In the genomic region with DNA sequence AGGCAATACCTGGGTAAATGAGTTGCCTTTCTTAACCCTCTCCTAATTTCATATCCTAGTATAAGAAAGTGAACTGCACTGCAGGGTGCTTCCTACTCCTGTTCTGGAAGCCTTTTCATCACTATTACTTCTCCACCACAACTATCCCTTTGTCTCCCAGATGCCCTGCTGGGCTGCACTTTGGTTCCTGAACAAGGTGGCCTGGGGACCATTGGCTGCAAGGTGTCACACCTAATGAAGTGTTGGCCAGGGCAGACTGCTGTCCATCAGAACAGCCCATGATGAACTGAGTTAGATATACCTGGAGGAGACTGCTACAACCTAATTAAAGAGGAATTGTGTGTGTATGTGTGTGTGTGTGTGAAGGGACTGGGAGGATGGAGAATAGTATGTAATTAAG, we compare ENCODE assay signal across 15 cellular contexts. TPM values are rescaled to one million over a fixed set of nuclear protein-coding genes. Genes with fewer than 3 reads are reported as not detected.
A peak's percentile ranks its signal among the peaks of the same experiment; 100 is the strongest.
DNase-seq lines count a peak whose midpoint lies in the region; TF ChIP-seq lines count a peak whose summit lies in the region.
"Had no signal": no experiment of that assay in that cellular context is flagged by ENCODE, and none has a peak within 500 bp of the region (broad histone marks: within the 10 kb centered on the region; RNA-seq: fewer than 3 reads in every experiment).

No MANE protein-coding gene starts in this region.

- no peak overlapping the region for H3K4me2 ChIP-seq in hepatocyte
- H3K4me2 ChIP-seq: BLaER1 treated with 17β-estradiol and CSF1 and Interleukin-3, amounts not matched to agents 10 nM and 100 nM had no signal

- no peaks in the 10 kb centered on the region for H3K9me3 ChIP-seq in hepatocyte (ENCODE audit: low read depth)
- H3K9me3 ChIP-seq: BLaER1 treated with 17β-estradiol and CSF1 and Interleukin-3, amounts not matched to agents 10 nM and 100 nM had no signal

- H3K27ac ChIP-seq in hepatocyte = no peak overlapping the region
- H3K27ac ChIP-seq: BLaER1 treated with 17β-estradiol and CSF1 and Interleukin-3, amounts not matched to agents 10 nM and 100 nM had no signal

- no peak for TF ChIP-seq CTCF in glutamatergic neuron (IDR thresholded peaks at IDR 0.05; ENCODE audit: partially characterized antibody, unreplicated experiment)
- TF ChIP-seq CTCF in endothelial cell (IDR thresholded peaks at IDR 0.05; ENCODE audit: unreplicated experiment) = no peak
- TF ChIP-seq CTCF in hepatocyte (IDR thresholded peaks at IDR 0.05; ENCODE audit: poor library complexity) = no peak

- no peaks in the 10 kb centered on the region for H3K9me2 ChIP-seq in hepatocyte (replicated peaks; ENCODE audit: insufficient read depth)

- H3K9me3 Mint-ChIP-seq in glutamatergic neuron (ENCODE audit: unreplicated experiment) (peaks cover 4% of the 10 kb centered on the region), endothelial cell (ENCODE audit: unreplicated experiment) (no peaks in the 10 kb centered on the region)
- H3K9me3 Mint-ChIP-seq: CD4-positive, CD25-positive, alpha-beta regulatory T cell had no signal

- H4K20me1 ChIP-seq in hepatocyte (ENCODE audit: insufficient read depth, poor library complexity, severe bottlenecking) = no peaks in the 10 kb centered on the region
- H4K20me1 ChIP-seq: BLaER1 treated with 17β-estradiol and CSF1 and Interleukin-3, amounts not matched to agents 10 nM and 100 nM had no signal

- no peaks in the 10 kb centered on the region for H3K27me3 ChIP-seq in hepatocyte
- H3K27me3 ChIP-seq: BLaER1 treated with 17β-estradiol and CSF1 and Interleukin-3, amounts not matched to agents 10 nM and 100 nM had no signal

- H3K4me3 Mint-ChIP-seq in glutamatergic neuron (ENCODE audit: unreplicated experiment) = peak overlapping the region; percentile 7
- H3K4me3 Mint-ChIP-seq in endothelial cell (ENCODE audit: unreplicated experiment) = no peak overlapping the region
- H3K4me3 Mint-ChIP-seq: CD4-positive, CD25-positive, alpha-beta regulatory T cell had no signal

- H3K36me3 ChIP-seq in hepatocyte (replicated peaks; ENCODE audit: insufficient read depth, low read depth) = no peaks in the 10 kb centered on the region
- H3K36me3 ChIP-seq: BLaER1 treated with 17β-estradiol and CSF1 and Interleukin-3, amounts not matched to agents 10 nM and 100 nM had no signal

- H3K4me1 Mint-ChIP-seq in glutamatergic neuron (ENCODE audit: low read depth, unreplicated experiment) (peaks cover 61% of the 10 kb centered on the region), endothelial cell (ENCODE audit: unreplicated experiment) (peaks cover 5% of the 10 kb centered on the region)

- no peaks in the 10 kb centered on the region for H3K79me2 ChIP-seq in hepatocyte

- H3K27ac Mint-ChIP-seq in glutamatergic neuron (ENCODE audit: unreplicated experiment) (peak overlapping the region; percentile 77), endothelial cell (ENCODE audit: unreplicated experiment) (no peak overlapping the region)
- H3K27ac Mint-ChIP-seq: CD4-positive, CD25-positive, alpha-beta regulatory T cell had no signal

- H3K36me3 Mint-ChIP-seq in glutamatergic neuron (ENCODE audit: unreplicated experiment) (no peaks in the 10 kb centered on the region), endothelial cell (ENCODE audit: low read depth, unreplicated experiment) (no peaks in the 10 kb centered on the region)
- H3K36me3 Mint-ChIP-seq: CD4-positive, CD25-positive, alpha-beta regulatory T cell had no signal

- H3K27me3 Mint-ChIP-seq in glutamatergic neuron (ENCODE audit: unreplicated experiment) = peaks cover 5% of the 10 kb centered on the region
- H3K27me3 Mint-ChIP-seq in endothelial cell (ENCODE audit: unreplicated experiment) = peaks cover 2% of the 10 kb centered on the region

- H3K4me1 ChIP-seq in hepatocyte (ENCODE audit: insufficient read depth) = no peaks in the 10 kb centered on the region

- DNase-seq in NCI-H146 (lab: John Stamatoyannopoulos, UW) = peak; percentile 20
- DNase-seq in NCI-H146 treated with DMSO at 0.1 percent for 48 hours (lab: John Stamatoyannopoulos, UW; ENCODE audit: unreplicated experiment) = no peak
- peak; percentile 79 for DNase-seq in NCI-H69 (lab: John Stamatoyannopoulos, UW)
- no peak for DNase-seq in glutamatergic neuron
- DNase-seq in endothelial cell (ENCODE audit: low spot score) = no peak
- DNase-seq in OCI-M2 (lab: John Stamatoyannopoulos, UW; ENCODE audit: unreplicated experiment) = no peak
- no peak for DNase-seq in hepatocyte (ENCODE audit: low spot score)
- DNase-seq: 8988T; AML-193; CD4-positive, CD25-positive, alpha-beta regulatory T cell; DMS 273 treated with DMSO at 0.1 percent for 48 hours; H7 had no signal

- H2AFZ ChIP-seq in hepatocyte = no peak overlapping the region

- no peak overlapping the region for H3K4me3 ChIP-seq in hepatocyte
- H3K4me3 ChIP-seq: BLaER1 treated with 17β-estradiol and CSF1 and Interleukin-3, amounts not matched to agents 10 nM and 100 nM had no signal

RNA-seq across cellular contexts. Expression of a gene that starts 1.9 kb away (rescaled TPM):
- 125 TPM for total RNA-seq in glutamatergic neuron (ENCODE audit: unreplicated experiment)
- total RNA-seq in endothelial cell (ENCODE audit: unreplicated experiment) = 1.5 TPM
- 0.28 and 0.40 TPM in 2 replicates for total RNA-seq in hepatocyte
- polyA plus RNA-seq in hepatocyte = 1.6 and 1.7 TPM in 2 replicates
- total RNA-seq: CD4-positive, CD25-positive, alpha-beta regulatory T cell; HepG2; HT1080 had no signal
- polyA plus RNA-seq: HepG2 had no signal

RNA-seq across cellular contexts. Expression of a gene that starts 37.0 kb away (rescaled TPM):
- total RNA-seq in glutamatergic neuron (ENCODE audit: unreplicated experiment) (8.0 TPM), endothelial cell (ENCODE audit: unreplicated experiment) (3.6 TPM), hepatocyte (12.6 and 13.4 TPM in 2 replicates)
- polyA plus RNA-seq in hepatocyte = 20.7 and 22.5 TPM in 2 replicates

Comparison
In these comparisons a context has a peak if more than half of its experiments do, and no peak if none do; other contexts are left out.
1. DNase-seq: peak in NCI-H146 (single experiment) and NCI-H69 (single experiment); none in NCI-H146 treated with DMSO at 0.1 percent for 48 hours (single experiment), glutamatergic neuron (single experiment), endothelial cell (single experiment), OCI-M2 (single experiment) and hepatocyte (single experiment).
2. RNA of a gene that starts 1.9 kb away (total RNA-seq): 125 TPM in glutamatergic neuron (single experiment); 1.5 TPM in endothelial cell (single experiment) and 0.28 to 0.40 TPM in hepatocyte; every median in the first group is over 10 times any median in the second.